Comparison of ENCODE assay signal across 8 cellular contexts in genomic region chr2:53786371-53787254, GRCh38. TPM values are rescaled to one million over a fixed set of nuclear protein-coding genes. Genes with fewer than 3 reads are reported as not detected.
DNase-seq lines count a peak whose midpoint lies in the region; ATAC-seq and TF ChIP-seq lines count a peak whose summit lies in the region.

A gene with protein sequence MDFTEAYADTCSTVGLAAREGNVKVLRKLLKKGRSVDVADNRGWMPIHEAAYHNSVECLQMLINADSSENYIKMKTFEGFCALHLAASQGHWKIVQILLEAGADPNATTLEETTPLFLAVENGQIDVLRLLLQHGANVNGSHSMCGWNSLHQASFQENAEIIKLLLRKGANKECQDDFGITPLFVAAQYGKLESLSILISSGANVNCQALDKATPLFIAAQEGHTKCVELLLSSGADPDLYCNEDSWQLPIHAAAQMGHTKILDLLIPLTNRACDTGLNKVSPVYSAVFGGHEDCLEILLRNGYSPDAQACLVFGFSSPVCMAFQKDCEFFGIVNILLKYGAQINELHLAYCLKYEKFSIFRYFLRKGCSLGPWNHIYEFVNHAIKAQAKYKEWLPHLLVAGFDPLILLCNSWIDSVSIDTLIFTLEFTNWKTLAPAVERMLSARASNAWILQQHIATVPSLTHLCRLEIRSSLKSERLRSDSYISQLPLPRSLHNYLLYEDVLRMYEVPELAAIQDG (minus strand): TSS chr2:53786953. CDS start chr2:53765572, 21,381 bp downstream.
A gene with protein sequence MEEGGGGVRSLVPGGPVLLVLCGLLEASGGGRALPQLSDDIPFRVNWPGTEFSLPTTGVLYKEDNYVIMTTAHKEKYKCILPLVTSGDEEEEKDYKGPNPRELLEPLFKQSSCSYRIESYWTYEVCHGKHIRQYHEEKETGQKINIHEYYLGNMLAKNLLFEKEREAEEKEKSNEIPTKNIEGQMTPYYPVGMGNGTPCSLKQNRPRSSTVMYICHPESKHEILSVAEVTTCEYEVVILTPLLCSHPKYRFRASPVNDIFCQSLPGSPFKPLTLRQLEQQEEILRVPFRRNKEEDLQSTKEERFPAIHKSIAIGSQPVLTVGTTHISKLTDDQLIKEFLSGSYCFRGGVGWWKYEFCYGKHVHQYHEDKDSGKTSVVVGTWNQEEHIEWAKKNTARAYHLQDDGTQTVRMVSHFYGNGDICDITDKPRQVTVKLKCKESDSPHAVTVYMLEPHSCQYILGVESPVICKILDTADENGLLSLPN (plus strand): TSS chr2:53787044. CDS start chr2:53787211, 167 bp downstream.

- peaks cover 42% of the 10 kb centered on the region for H3K4me1 Mint-ChIP-seq in activated naive CD4-positive, alpha-beta T cell treated with anti-CD3 and anti-CD28 coated beads, Interleukin-2, amount 50 U/mL, for 24 hours

- ATAC-seq in HG02571 (IDR thresholded peaks at IDR 0.05; ENCODE audit: unreplicated experiment) (peak; percentile 92), SK-N-SH treated with all-trans-retinoic acid at 6 μM for 48 hours (peak; percentile 92), omental fat pad (ENCODE audit: low FRiP score) (peak; percentile 82)

- DNase-seq in NB4 (ENCODE audit: low read depth): peak; percentile 96
- no peak for DNase-seq in glomerular endothelial cell (ENCODE audit: extremely low read depth, low read depth, low spot score)
- DNase-seq in omental fat pad (ENCODE audit: low spot score): peak; percentile 41

- TF ChIP-seq POLR2A in NB4 (IDR thresholded peaks at IDR 0.05; ENCODE audit: extremely low read depth, insufficient read length): peak; percentile 87

- peak within 1 kb of the TSS; percentile 99 for H3K4me3 Mint-ChIP-seq in activated naive CD4-positive, alpha-beta T cell treated with anti-CD3 and anti-CD28 coated beads, Interleukin-2, amount 50 U/mL, for 24 hours

- no peaks in the 10 kb centered on the region for H3K9me3 Mint-ChIP-seq in activated naive CD4-positive, alpha-beta T cell treated with anti-CD3 and anti-CD28 coated beads, Interleukin-2, amount 50 U/mL, for 24 hours

- H3K27ac Mint-ChIP-seq in activated naive CD4-positive, alpha-beta T cell treated with anti-CD3 and anti-CD28 coated beads, Interleukin-2, amount 50 U/mL, for 24 hours: peak within 1 kb of the TSS; percentile 97

- H3K36me3 Mint-ChIP-seq in activated naive CD4-positive, alpha-beta T cell treated with anti-CD3 and anti-CD28 coated beads, Interleukin-2, amount 50 U/mL, for 24 hours: peaks cover 2% of the 10 kb centered on the region

- no peak for TF ChIP-seq CTCF in NB4 (IDR thresholded peaks at IDR 0.05; ENCODE audit: low read depth, low read length)
- no peak for TF ChIP-seq CTCF in omental fat pad (IDR thresholded peaks at IDR 0.05)

- H3K4me3 ChIP-seq in GM08714 (ENCODE audit: low read length) (peak within 1 kb of the TSS; percentile 93), NB4 (ENCODE audit: low read depth, low read length) (peak within 1 kb of the TSS; percentile 91)

- H3K27me3 Mint-ChIP-seq in activated naive CD4-positive, alpha-beta T cell treated with anti-CD3 and anti-CD28 coated beads, Interleukin-2, amount 50 U/mL, for 24 hours: no peaks in the 10 kb centered on the region

- peak within 1 kb of the TSS; percentile 64 for H3K27ac ChIP-seq in temporal lobe (ENCODE audit: low read depth, low read length)

TF ChIP-seq in SK-N-SH treated with all-trans-retinoic acid at 6 μM for 48 hours, 23 proteins besides CTCF, POLR2A, EP300 and RAD21:
- TF ChIP-seq BACH2 (CRISPR knock-in tag; IDR thresholded peaks at IDR 0.05; ENCODE audit: borderline replicate concordance) (no peak), TSHZ2 (CRISPR knock-in tag; IDR thresholded peaks at IDR 0.05) (peak; percentile 58)

RNA-seq across cellular contexts. Expression of the first gene that starts in this region (rescaled TPM):
- total RNA-seq in glomerular endothelial cell (15.4 and 17.6 TPM in 2 replicates), omental fat pad (10 to 100 TPM in 3 of 4 donors, 1 to 10 TPM in 1; 7.0 to 24.9 (median 12.0) TPM), temporal lobe (64.9 TPM)

RNA-seq across cellular contexts. Expression of the second gene that starts in this region (rescaled TPM):
- total RNA-seq in glomerular endothelial cell (57.4 and 89.5 TPM in 2 replicates), omental fat pad (10 to 100 TPM; 42.9 to 76.1 (median 48.5) TPM), temporal lobe (66.9 TPM)
